14 cellular contexts compared by ENCODE assay signal in genomic region chr1:51423098-51423821, GRCh38.
DNase-seq lines count a peak whose midpoint lies in the region; ATAC-seq and TF ChIP-seq lines count a peak whose summit lies in the region.
"Had no signal": no experiment of that assay in that cellular context is flagged by ENCODE, and none has a peak within 500 bp of the region (broad histone marks: within the 10 kb centered on the region; RNA-seq: fewer than 3 reads in every experiment).

No MANE protein-coding gene starts in this region.

- H3K36me3 Mint-ChIP-seq in activated naive CD4-positive, alpha-beta T cell treated with anti-CD3 and anti-CD28 coated beads, Interleukin-2, amount 50 U/mL, for 24 hours = peaks cover 40% of the 10 kb centered on the region
- peaks cover 20% of the 10 kb centered on the region for H3K36me3 Mint-ChIP-seq in type B pancreatic cell

- no peak for TF ChIP-seq CTCF in choroid plexus epithelial cell (conservative IDR thresholded peaks at IDR 0.05; ENCODE audit: low read depth, low read length)
- no peak for TF ChIP-seq CTCF in type B pancreatic cell (conservative IDR thresholded peaks at IDR 0.05)
- TF ChIP-seq CTCF in left lung (IDR thresholded peaks at IDR 0.05) = no peak

- H3K4me3 Mint-ChIP-seq in activated naive CD4-positive, alpha-beta T cell treated with anti-CD3 and anti-CD28 coated beads, Interleukin-2, amount 50 U/mL, for 24 hours = no peak overlapping the region
- no peak overlapping the region for H3K4me3 Mint-ChIP-seq in type B pancreatic cell
- H3K4me3 Mint-ChIP-seq: activated naive CD8-positive, alpha-beta T cell treated with anti-CD3 and anti-CD28 coated beads, Interleukin-2, amount 10 ng/mL, durations not matched to agents 7 days and 5 days; T-helper 2 cell treated with Interferon-gamma antibody and Interleukin-4, amounts not matched to agents 5 μg/mL and 100 μg/mL, for 36 hours had no signal

- H3K4me1 Mint-ChIP-seq in activated naive CD4-positive, alpha-beta T cell treated with anti-CD3 and anti-CD28 coated beads, Interleukin-2, amount 50 U/mL, for 24 hours = peaks cover 10% of the 10 kb centered on the region
- peaks cover 22% of the 10 kb centered on the region for H3K4me1 Mint-ChIP-seq in type B pancreatic cell (ENCODE audit: unreplicated experiment)
- H3K4me1 Mint-ChIP-seq: activated naive CD8-positive, alpha-beta T cell treated with anti-CD3 and anti-CD28 coated beads, Interleukin-2, amount 10 ng/mL, durations not matched to agents 7 days and 5 days had no signal

- no peak overlapping the region for H3K27ac ChIP-seq in left lung

- H3K27me3 Mint-ChIP-seq in activated naive CD4-positive, alpha-beta T cell treated with anti-CD3 and anti-CD28 coated beads, Interleukin-2, amount 50 U/mL, for 24 hours = no peaks in the 10 kb centered on the region
- no peaks in the 10 kb centered on the region for H3K27me3 Mint-ChIP-seq in type B pancreatic cell
- H3K27me3 Mint-ChIP-seq: activated naive CD8-positive, alpha-beta T cell treated with anti-CD3 and anti-CD28 coated beads, Interleukin-2, amount 10 ng/mL, durations not matched to agents 7 days and 5 days had no signal

- DNase-seq in activated naive CD4-positive, alpha-beta T cell treated with anti-CD3 and anti-CD28 coated beads, Interleukin-2, amount 50 U/mL, for 16 hours = no peak
- DNase-seq in choroid plexus epithelial cell (ENCODE audit: low read depth) (peak; percentile 66), iPS-NIHi7 (ENCODE audit: extremely low spot score) (peak; percentile 16), type B pancreatic cell (ENCODE audit: extremely low spot score, unreplicated experiment) (no peak), NCI-H1105 treated with DMSO at 0.1 percent for 48 hours (lab: John Stamatoyannopoulos, UW) (no peak), left lung (no peak), mucosa of gallbladder (ENCODE audit: low spot score) (no peak)
- DNase-seq: activated naive CD8-positive, alpha-beta T cell treated with anti-CD3 and anti-CD28 coated beads, Interleukin-2, amount 10 ng/mL, durations not matched to agents 7 days and 5 days; BE2C; NCI-H446; upper lobe of left lung had no signal

- peaks cover 0 to 13% of the 10 kb centered on the region in 2 donors for H3K36me3 ChIP-seq in left lung
- H3K36me3 ChIP-seq: BE2C had no signal

- ATAC-seq in left lung = no peak

- H3K27ac Mint-ChIP-seq in activated naive CD4-positive, alpha-beta T cell treated with anti-CD3 and anti-CD28 coated beads, Interleukin-2, amount 50 U/mL, for 24 hours = peak overlapping the region; percentile 43
- peak overlapping the region; percentile 36 for H3K27ac Mint-ChIP-seq in type B pancreatic cell
- H3K27ac Mint-ChIP-seq: activated naive CD8-positive, alpha-beta T cell treated with anti-CD3 and anti-CD28 coated beads, Interleukin-2, amount 10 ng/mL, durations not matched to agents 7 days and 5 days; T-helper 2 cell treated with Interferon-gamma antibody and Interleukin-4, amounts not matched to agents 5 μg/mL and 100 μg/mL, for 36 hours had no signal

- H3K4me3 ChIP-seq in choroid plexus epithelial cell (ENCODE audit: low read depth, low read length) (no peak overlapping the region), left lung (no peak overlapping the region)
- H3K4me3 ChIP-seq: HAP-1, upper lobe of left lung had no signal

- H3K9me3 Mint-ChIP-seq in activated naive CD4-positive, alpha-beta T cell treated with anti-CD3 and anti-CD28 coated beads, Interleukin-2, amount 50 U/mL, for 24 hours = no peaks in the 10 kb centered on the region
- no peaks in the 10 kb centered on the region for H3K9me3 Mint-ChIP-seq in type B pancreatic cell
- H3K9me3 Mint-ChIP-seq: activated naive CD8-positive, alpha-beta T cell treated with anti-CD3 and anti-CD28 coated beads, Interleukin-2, amount 10 ng/mL, durations not matched to agents 7 days and 5 days; T-helper 2 cell treated with Interferon-gamma antibody and Interleukin-4, amounts not matched to agents 5 μg/mL and 100 μg/mL, for 36 hours had no signal

- intact Hi-C loops in left lung (cut with DNase I) = no loop called here

- H3K9me3 ChIP-seq in left lung = no peaks in the 10 kb centered on the region
- H3K9me3 ChIP-seq: BE2C, HAP-1, upper lobe of left lung had no signal

- no peaks in the 10 kb centered on the region for H3K27me3 ChIP-seq in left lung
- H3K27me3 ChIP-seq: BE2C, upper lobe of left lung had no signal

- H3K4me1 ChIP-seq in left lung = peaks cover 0 to 3% of the 10 kb centered on the region in 2 donors
- H3K4me1 ChIP-seq: BE2C had no signal

Comparison
In these comparisons a context has a peak if more than half of its experiments do, and no peak if none do; other contexts are left out.
1. DNase-seq: peak in choroid plexus epithelial cell (single experiment) and iPS-NIHi7 (single experiment); none in activated naive CD4-positive, alpha-beta T cell treated with anti-CD3 and anti-CD28 coated beads, Interleukin-2, amount 50 U/mL, for 16 hours (single experiment), type B pancreatic cell (single experiment), NCI-H1105 treated with DMSO at 0.1 percent for 48 hours (single experiment), left lung (0 of 2) and mucosa of gallbladder (single experiment).